1 cellular context compared by ENCODE assay signal in genomic region chr17:7463368-7463846, GRCh38.
TF ChIP-seq lines count a peak whose summit lies in the region.

No MANE protein-coding gene starts in this region.

TF ChIP-seq in K562, 482 proteins besides CTCF, POLR2A, EP300 and RAD21:
- peak; percentile 2; the same call in 1 of the 2 replicates for TF ChIP-seq POLR2G (IDR thresholded peaks at IDR 0.05; ENCODE audit: low read depth, low read length)
- no peak for TF ChIP-seq SMAD2 (IDR thresholded peaks at IDR 0.05; ENCODE audit: low read depth, low read length)
- TF ChIP-seq MEF2A (IDR thresholded peaks at IDR 0.05; ENCODE audit: control insufficient read depth, low read depth, low read length), result no peak
